ENCODE assay signal across 15 cellular contexts in genomic region chr12:48812389-48812788, GRCh38. TPM values are rescaled to one million over a fixed set of nuclear protein-coding genes. Genes with fewer than 3 reads are reported as not detected.
DNase-seq lines count a peak whose midpoint lies in the region; ATAC-seq and TF ChIP-seq lines count a peak whose summit lies in the region.
"Had no signal": no experiment of that assay in that cellular context is flagged by ENCODE, and none has a peak within 500 bp of the region (broad histone marks: within the 10 kb centered on the region; RNA-seq: fewer than 3 reads in every experiment).

No MANE protein-coding gene starts in this region.

- H2BK120ac ChIP-seq in mesendoderm (ENCODE audit: low read depth, low read length), result no peak overlapping the region

- H3K79me1 ChIP-seq in mesendoderm (ENCODE audit: low read length), result no peaks in the 10 kb centered on the region

- CTCF ChIA-PET in activated naive CD4-positive, alpha-beta T cell treated with anti-CD3 and anti-CD28 coated beads, Interleukin-2, amount 10 ng/mL, durations not matched to agents 7 days and 5 days (lab: Charles Lee), result interaction anchor here (0.8 kb wide), 1 partner anchor 55 kb away, joined by 4 read pairs; no protein-coding TSS in a partner anchor

- H3K79me2 ChIP-seq in mesendoderm (ENCODE audit: control insufficient read depth, insufficient read depth, low read length), result no peaks in the 10 kb centered on the region

- peaks cover 64% of the 10 kb centered on the region for H3K27me3 Mint-ChIP-seq in activated naive CD4-positive, alpha-beta T cell treated with anti-CD3 and anti-CD28 coated beads, Interleukin-2, amount 10 ng/mL, durations not matched to agents 7 days and 5 days
- peaks cover 26% of the 10 kb centered on the region for H3K27me3 Mint-ChIP-seq in stimulated activated memory B cell treated with anti-CD40 and anti-IgM and Interleukin-4, amounts not matched to agents 10 μg/mL and 1 μg/mL and 100 μg/mL, for 72 hours

- H3K4me3 ChIP-seq in adipocyte (ENCODE audit: low read length) (no peak overlapping the region), mesendoderm (ENCODE audit: low read length) (no peak overlapping the region)
- H3K4me3 ChIP-seq: testis had no signal

- no peaks in the 10 kb centered on the region for H3K9me3 ChIP-seq in adipocyte (ENCODE audit: control insufficient read depth, low read length)
- H3K9me3 ChIP-seq: testis had no signal

- no peak overlapping the region for H4K8ac ChIP-seq in mesendoderm (ENCODE audit: low read depth, low read length)

- H3K27ac Mint-ChIP-seq in activated naive CD4-positive, alpha-beta T cell treated with anti-CD3 and anti-CD28 coated beads, Interleukin-2, amount 10 ng/mL, durations not matched to agents 7 days and 5 days, result no peak overlapping the region
- no peak overlapping the region for H3K27ac Mint-ChIP-seq in activated naive CD4-positive, alpha-beta T cell treated with anti-CD3 and anti-CD28 coated beads, Interleukin-2, amount 50 U/mL, for 72 hours
- H3K27ac Mint-ChIP-seq in stimulated activated memory B cell treated with anti-CD40 and anti-IgM and Interleukin-4, amounts not matched to agents 10 μg/mL and 1 μg/mL and 100 μg/mL, for 72 hours, result no peak overlapping the region

- H3K27me3 ChIP-seq in adipocyte (replicated peaks; ENCODE audit: control insufficient read depth, insufficient read depth, low read length) (no peaks in the 10 kb centered on the region), mesendoderm (ENCODE audit: insufficient read depth, low read length, poor library complexity) (peaks cover 12% of the 10 kb centered on the region)
- H3K27me3 ChIP-seq: testis had no signal

- H2BK15ac ChIP-seq in mesendoderm (replicated peaks; ENCODE audit: low read depth), result no peak overlapping the region

- H3K4me2 ChIP-seq in mesendoderm (ENCODE audit: low read length), result no peak overlapping the region

- H3K9ac ChIP-seq in adipocyte (ENCODE audit: low read length) (peak overlapping the region; percentile 17), mesendoderm (ENCODE audit: low read length) (no peak overlapping the region)

- no peaks in the 10 kb centered on the region for H3K36me3 Mint-ChIP-seq in activated naive CD4-positive, alpha-beta T cell treated with anti-CD3 and anti-CD28 coated beads, Interleukin-2, amount 10 ng/mL, durations not matched to agents 7 days and 5 days
- no peaks in the 10 kb centered on the region for H3K36me3 Mint-ChIP-seq in activated naive CD4-positive, alpha-beta T cell treated with anti-CD3 and anti-CD28 coated beads, Interleukin-2, amount 50 U/mL, for 72 hours
- H3K36me3 Mint-ChIP-seq in stimulated activated memory B cell treated with anti-CD40 and anti-IgM and Interleukin-4, amounts not matched to agents 10 μg/mL and 1 μg/mL and 100 μg/mL, for 72 hours, result no peaks in the 10 kb centered on the region

- no peak for TF ChIP-seq CTCF in GM13977 (IDR thresholded peaks at IDR 0.05; ENCODE audit: extremely low read depth, insufficient read depth, missing control alignments)

- no peak overlapping the region for H2AK5ac ChIP-seq in mesendoderm (ENCODE audit: low read length)

- no peak overlapping the region for H3K18ac ChIP-seq in mesendoderm (ENCODE audit: low read length)

- peak overlapping the region; percentile 34 for H3K56ac ChIP-seq in mesendoderm (ENCODE audit: low read length)

- intact Hi-C loops in left ventricle myocardium superior (cut with micrococcal nuclease), result no loop called here

- no peak overlapping the region for H3K23ac ChIP-seq in mesendoderm (ENCODE audit: low read length)

- peaks cover 30% of the 10 kb centered on the region for H3K4me1 Mint-ChIP-seq in activated naive CD4-positive, alpha-beta T cell treated with anti-CD3 and anti-CD28 coated beads, Interleukin-2, amount 10 ng/mL, durations not matched to agents 7 days and 5 days
- H3K4me1 Mint-ChIP-seq in stimulated activated memory B cell treated with anti-CD40 and anti-IgM and Interleukin-4, amounts not matched to agents 10 μg/mL and 1 μg/mL and 100 μg/mL, for 72 hours, result peaks cover 37% of the 10 kb centered on the region

- no peak overlapping the region for H2BK5ac ChIP-seq in mesendoderm (ENCODE audit: low read length)

- no peak for ATAC-seq in activated naive CD4-positive, alpha-beta T cell treated with anti-CD3 and anti-CD28 coated beads, Interleukin-2, amount 50 U/mL, for 72 hours
- ATAC-seq in stimulated activated memory B cell treated with anti-CD40 and anti-IgM and Interleukin-4, amounts not matched to agents 10 μg/mL and 1 μg/mL and 100 μg/mL, for 72 hours, result no peak
- no peak for ATAC-seq in left ventricle myocardium superior

- H3K9me3 Mint-ChIP-seq in activated naive CD4-positive, alpha-beta T cell treated with anti-CD3 and anti-CD28 coated beads, Interleukin-2, amount 10 ng/mL, durations not matched to agents 7 days and 5 days, result no peaks in the 10 kb centered on the region
- no peaks in the 10 kb centered on the region for H3K9me3 Mint-ChIP-seq in activated naive CD4-positive, alpha-beta T cell treated with anti-CD3 and anti-CD28 coated beads, Interleukin-2, amount 50 U/mL, for 72 hours
- H3K9me3 Mint-ChIP-seq in stimulated activated memory B cell treated with anti-CD40 and anti-IgM and Interleukin-4, amounts not matched to agents 10 μg/mL and 1 μg/mL and 100 μg/mL, for 72 hours, result no peaks in the 10 kb centered on the region

- H3K4me1 ChIP-seq in adipocyte (ENCODE audit: control insufficient read depth, insufficient read depth, low read length) (peaks cover 39% of the 10 kb centered on the region), mesendoderm (ENCODE audit: control insufficient read depth, low read depth, low read length) (no peaks in the 10 kb centered on the region)

- WGBS in mesendoderm (ENCODE audit: extremely low coverage, insufficient coverage, low lambda C conversion rate), result no CpG with 5 or more reads among the region's 2 CpGs

- no peak overlapping the region for H3K27ac ChIP-seq in mesendoderm (ENCODE audit: low read depth, low read length)

- H3K36me3 ChIP-seq in adipocyte (ENCODE audit: control insufficient read depth, insufficient read depth, low read length, severe bottlenecking) (no peaks in the 10 kb centered on the region), mesendoderm (ENCODE audit: control insufficient read depth, insufficient read depth, low read length) (no peaks in the 10 kb centered on the region)

- H4K5ac ChIP-seq in mesendoderm (ENCODE audit: low read length), result no peak overlapping the region

- H3K4me3 Mint-ChIP-seq in activated naive CD4-positive, alpha-beta T cell treated with anti-CD3 and anti-CD28 coated beads, Interleukin-2, amount 10 ng/mL, durations not matched to agents 7 days and 5 days, result peak overlapping the region; percentile 7
- H3K4me3 Mint-ChIP-seq in stimulated activated memory B cell treated with anti-CD40 and anti-IgM and Interleukin-4, amounts not matched to agents 10 μg/mL and 1 μg/mL and 100 μg/mL, for 72 hours, result peak overlapping the region; percentile 21

- no peak overlapping the region for H3K4ac ChIP-seq in mesendoderm (ENCODE audit: low read depth, low read length)

- in situ Hi-C loops in GM13977 (cut with MboI; ENCODE audit: low pct_unique_long_range_greater_than_20kb, low sequenced_read_pairs, unreplicated experiment), result no loop called here

- DNase-seq in activated naive CD4-positive, alpha-beta T cell treated with anti-CD3 and anti-CD28 coated beads, Interleukin-2, amount 10 ng/mL, durations not matched to agents 7 days and 5 days, result no peak
- no peak for DNase-seq in activated naive CD4-positive, alpha-beta T cell treated with anti-CD3 and anti-CD28 coated beads, Interleukin-2, amount 50 U/mL, for 72 hours (ENCODE audit: low spot score in 2 of 2)
- DNase-seq in adipocyte (ENCODE audit: low read depth) (peak; percentile 59), mesendoderm (no peak), left ventricle myocardium superior (no peak), NCI-H1694 (lab: John Stamatoyannopoulos, UW) (no peak), GM13977 (ENCODE audit: low spot score) (no peak)
- DNase-seq: activated CD4-positive, alpha-beta T cell treated with anti-CD3 and anti-CD28 coated beads for 1 hour; GF-D8; head of caudate nucleus; kidney; NCI-H187; NCI-H526; testis had no signal

RNA-seq across cellular contexts. Expression of gene CACNB3, which starts 5.9 kb away (rescaled TPM):
- total RNA-seq in activated naive CD4-positive, alpha-beta T cell treated with anti-CD3 and anti-CD28 coated beads, Interleukin-2, amount 50 U/mL, for 72 hours, result 10 to 100 TPM; 11.0 to 15.3 TPM
- polyA plus RNA-seq in mesendoderm (2013, experiment 1 of 2), result 1.3 TPM
- polyA plus RNA-seq in mesendoderm (2013, experiment 2 of 2), result 1.8 TPM
- total RNA-seq in left ventricle myocardium superior, result 4.4 TPM

RNA-seq across cellular contexts. Expression of gene ADCY6, which starts 23.5 kb away (rescaled TPM):
- under 1 TPM; 0.23 to 0.41 TPM for total RNA-seq in activated naive CD4-positive, alpha-beta T cell treated with anti-CD3 and anti-CD28 coated beads, Interleukin-2, amount 50 U/mL, for 72 hours
- 2.0 TPM for polyA plus RNA-seq in mesendoderm (2013, experiment 1 of 2)
- 2.2 TPM for polyA plus RNA-seq in mesendoderm (2013, experiment 2 of 2)
- total RNA-seq in left ventricle myocardium superior, result 57.0 TPM

RNA-seq across cellular contexts. Expression of gene DDX23, which starts 39.6 kb away (rescaled TPM):
- 100 to 1,000 TPM in 1 of 2 donors, 10 to 100 TPM in 1; 90.7 to 121 TPM for total RNA-seq in activated naive CD4-positive, alpha-beta T cell treated with anti-CD3 and anti-CD28 coated beads, Interleukin-2, amount 50 U/mL, for 72 hours
- 85.7 TPM for polyA plus RNA-seq in mesendoderm (2013, experiment 1 of 2)
- polyA plus RNA-seq in mesendoderm (2013, experiment 2 of 2), result 84.5 TPM
- 36.4 TPM for total RNA-seq in left ventricle myocardium superior

RNA-seq across cellular contexts. Expression of gene RND1, which starts 53.3 kb away (rescaled TPM):
- total RNA-seq in activated naive CD4-positive, alpha-beta T cell treated with anti-CD3 and anti-CD28 coated beads, Interleukin-2, amount 50 U/mL, for 72 hours, result 10 to 100 TPM in 1 of 2 donors, 1 to 10 TPM in 1; 4.3 to 10.4 TPM
- polyA plus RNA-seq in mesendoderm (2013, experiment 1 of 2), result 0.76 TPM
- 0.84 TPM for polyA plus RNA-seq in mesendoderm (2013, experiment 2 of 2)
- total RNA-seq in left ventricle myocardium superior, result 0.27 TPM

Comparison
In these comparisons a context has a peak if more than half of its experiments do, and no peak if none do; other contexts are left out.
1. RNA of gene ADCY6, which starts 23.5 kb away (total RNA-seq): 57.0 TPM in left ventricle myocardium superior (single experiment); 0.23 to 0.41 TPM in activated naive CD4-positive, alpha-beta T cell treated with anti-CD3 and anti-CD28 coated beads, Interleukin-2, amount 50 U/mL, for 72 hours; every median in the first group is over 10 times any median in the second.